8 cellular contexts compared by ENCODE assay signal in genomic region chr17:64778367-64779290, GRCh38.
A peak's percentile ranks its signal among the peaks of the same experiment; 100 is the strongest.
DNase-seq lines count a peak whose midpoint lies in the region; ATAC-seq and TF ChIP-seq lines count a peak whose summit lies in the region.

No MANE protein-coding gene starts in this region.

- peaks cover 9 to 11% of the 10 kb centered on the region in 2 donors for H3K27me3 ChIP-seq in mucosa of rectum (ENCODE audit: control insufficient read depth in 2 of 2, insufficient read depth in 2 of 2, low read length in 2 of 2)

- no peak for ATAC-seq in GM18909 (IDR thresholded peaks at IDR 0.05; ENCODE audit: poor library complexity, unreplicated experiment)
- ATAC-seq in GM18511 (IDR thresholded peaks at IDR 0.05; ENCODE audit: unreplicated experiment) = no peak
- no peak for ATAC-seq in HG02981 (IDR thresholded peaks at IDR 0.05; ENCODE audit: unreplicated experiment)

- H3K4me3 ChIP-seq in coronary artery (peak overlapping the region; percentile 65), mucosa of rectum (ENCODE audit: low read length in 2 of 2) (peak overlapping the region; percentile 40 to 52)

- no peaks in the 10 kb centered on the region for H3K9me3 ChIP-seq in mucosa of rectum (ENCODE audit: control insufficient read depth in 2 of 2, low read length in 2 of 2)

- H3K36me3 ChIP-seq in mucosa of rectum (ENCODE audit: control insufficient read depth in 2 of 2, insufficient read depth in 2 of 2, low read length in 2 of 2) = peaks cover 0 to 4% of the 10 kb centered on the region in 2 donors

- H3K4me1 ChIP-seq in mucosa of rectum (ENCODE audit: control insufficient read depth in 2 of 2, insufficient read depth in 2 of 2, low read length in 2 of 2) = peaks cover 41 to 47% of the 10 kb centered on the region in 2 donors

- peak overlapping the region in 1 of 2 donors; percentile 29 for H3K27ac ChIP-seq in coronary artery
- peak overlapping the region in 1 of 2 donors; percentile 65 for H3K27ac ChIP-seq in mucosa of rectum (ENCODE audit: low read depth in 2 of 2, low read length in 2 of 2)

- peak overlapping the region; percentile 14 to 35 for H3K9ac ChIP-seq in mucosa of rectum (ENCODE audit: low read depth in 1 of 2, low read length in 2 of 2)

- DNase-seq in DMS53 treated with DMSO at 0.1 percent for 48 hours (lab: John Stamatoyannopoulos, UW; ENCODE audit: unreplicated experiment) = peak; percentile 70
- peak; percentile 81 for DNase-seq in NCI-H2171 treated with DMSO at 0.1 percent for 48 hours (lab: John Stamatoyannopoulos, UW)
- no peak for DNase-seq in coronary artery (ENCODE audit: low spot score)
- DNase-seq in SIG-M5 treated with dmso at 0.1 percent for 504 hours (lab: John Stamatoyannopoulos, UW; ENCODE audit: unreplicated experiment) = no peak

- no peak for TF ChIP-seq CTCF in coronary artery (IDR thresholded peaks at IDR 0.05)

Comparison
In these comparisons a context has a peak if more than half of its experiments do, and no peak if none do; other contexts are left out.
1. DNase-seq: peak in DMS53 treated with DMSO at 0.1 percent for 48 hours (single experiment) and NCI-H2171 treated with DMSO at 0.1 percent for 48 hours (single experiment); none in coronary artery (single experiment) and SIG-M5 treated with dmso at 0.1 percent for 504 hours (single experiment).